Comparison of ENCODE assay signal across 10 cellular contexts in the genomic region with DNA sequence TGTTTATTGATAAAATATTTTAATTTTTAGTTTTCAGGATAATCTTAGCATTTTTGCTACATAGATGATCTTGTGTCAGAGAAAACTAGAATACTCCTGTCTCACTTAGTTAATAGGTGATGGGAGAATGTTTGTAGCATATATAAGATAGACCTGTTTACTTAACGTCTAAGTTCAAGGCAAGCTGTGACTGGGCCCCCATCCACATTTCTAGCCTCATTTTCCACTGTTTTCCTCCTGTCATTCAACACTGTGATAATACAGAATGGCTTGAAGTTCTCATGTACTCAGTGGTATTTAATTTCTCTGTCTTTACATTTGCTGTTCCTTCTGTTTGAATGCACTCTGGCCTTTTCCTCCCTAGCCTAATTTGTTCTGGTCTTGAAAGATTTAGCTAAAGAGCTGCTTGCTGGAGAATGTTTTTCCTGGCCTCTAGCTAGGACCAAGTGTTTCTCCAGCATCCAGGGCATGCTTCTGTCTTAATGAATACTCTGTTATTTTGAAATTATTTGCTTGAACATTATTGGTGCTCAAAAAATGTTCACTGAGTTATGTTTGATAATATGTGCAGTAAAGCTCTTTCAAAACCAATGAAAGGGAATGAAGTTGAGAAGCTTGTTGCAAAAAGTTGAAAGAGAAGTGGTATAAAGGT.
"Had no signal": no experiment of that assay in that cellular context is flagged by ENCODE, and none has a peak within 500 bp of the region (broad histone marks: within the 10 kb centered on the region; RNA-seq: fewer than 3 reads in every experiment).

No MANE protein-coding gene starts in this region.

- H3K4me1 ChIP-seq: SJCRH30 had no signal

- H3K27me3 ChIP-seq: SJCRH30 had no signal

- H3K4me3 ChIP-seq: lung, SJCRH30 had no signal

- H3K27ac ChIP-seq: SJCRH30 had no signal

- H3K9me3 ChIP-seq: SJCRH30 had no signal

- DNase-seq: activated CD4-positive, alpha-beta memory T cell treated with anti-CD3 and anti-CD28 coated beads for 36 hours; activated CD4-positive, CD25-positive, alpha-beta regulatory T cell treated with anti-CD3 and anti-CD28 coated beads, Interleukin-2, amount 50 U/mL, for 72 hours; central memory CD4-positive, alpha-beta T cell; dermis blood vessel endothelial cell; erythroblast; hippocampal formation; SJCRH30; small intestine; substantia nigra had no signal
